11 cellular contexts compared by ENCODE assay signal in genomic region chr11:10051868-10052586, GRCh38.
"Had no signal": no experiment of that assay in that cellular context is flagged by ENCODE, and none has a peak within 500 bp of the region (broad histone marks: within the 10 kb centered on the region; RNA-seq: fewer than 3 reads in every experiment).

No MANE protein-coding gene starts in this region.

- ATAC-seq: activated T-cell treated with anti-CD3 and anti-CD28 coated beads, Interleukin-2, amount 50 U/mL, for 4 hours had no signal

- H3K9me3 ChIP-seq: ovary, stomach, thoracic aorta had no signal

- DNase-seq: activated CD4-positive, alpha-beta T cell treated with anti-CD3 and anti-CD28 coated beads, Interleukin-2, amount 50 U/mL, for 48 hours; activated CD4-positive, CD25-positive, alpha-beta regulatory T cell treated with anti-CD3 and anti-CD28 coated beads, Interleukin-2, amount 50 U/mL, for 72 hours; activated effector memory CD4-positive, alpha-beta T cell treated with anti-CD3 and anti-CD28 coated beads, Interleukin-2, amount 50 U/mL, for 16 hours; activated T-cell treated with anti-CD3 and anti-CD28 coated beads, Interleukin-2, amount 50 U/mL, for 4 hours; anterior cingulate cortex; glutamatergic neuron; ovary; stomach; SW 1271 had no signal

- H3K27me3 ChIP-seq: ovary, stomach had no signal

- H3K36me3 ChIP-seq: ovary, stomach, thoracic aorta had no signal

- H3K27ac ChIP-seq: ovary, skin epidermis, stomach, thoracic aorta had no signal

- H3K4me3 ChIP-seq: ovary, skin epidermis, stomach, thoracic aorta had no signal
